In genomic region chr1:15344380-15344779, GRCh38 we compare ENCODE assay signal across 16 cellular contexts.
DNase-seq lines count a peak whose midpoint lies in the region; ATAC-seq and TF ChIP-seq lines count a peak whose summit lies in the region.
"Had no signal": no experiment of that assay in that cellular context is flagged by ENCODE, and none has a peak within 500 bp of the region (broad histone marks: within the 10 kb centered on the region; RNA-seq: fewer than 3 reads in every experiment).

No MANE protein-coding gene starts in this region.

- DNase-seq in left ventricle myocardium inferior, result no peak
- no peak for DNase-seq in left cardiac atrium
- DNase-seq in adrenal gland, result no peak
- DNase-seq in thyroid gland, result no peak
- no peak for DNase-seq in stimulated activated CD4-positive, alpha-beta T cell treated with anti-CD3 and anti-CD28 coated beads, Interleukin-2, amount 100 ng/mL, for 24 hours
- DNase-seq in stimulated activated CD4-positive, alpha-beta T cell treated with anti-CD3 and anti-CD28 coated beads, Interleukin-12 subunit alpha, Interleukin-12 subunit beta, amount 100 ng/mL, for 4 hours, result no peak
- DNase-seq: CD4-positive, alpha-beta memory T cell; DND-41; GDM1; KG1; NCI-H748 treated with DMSO at 0.1 percent for 48 hours had no signal

- TF ChIP-seq POLR2A in adrenal gland (IDR thresholded peaks at IDR 0.05) (no peak), gastroesophageal sphincter (IDR thresholded peaks at IDR 0.05) (no peak), thyroid gland (IDR thresholded peaks at IDR 0.05) (no peak)

- H3K27me3 ChIP-seq in left ventricle myocardium inferior (ENCODE audit: low read depth) (no peaks in the 10 kb centered on the region), adrenal gland (no peaks in the 10 kb centered on the region), gastroesophageal sphincter (no peaks in the 10 kb centered on the region), thyroid gland (no peaks in the 10 kb centered on the region)

- H3K36me3 ChIP-seq in left ventricle myocardium inferior (no peaks in the 10 kb centered on the region), adrenal gland (replicated peaks in 1 of 2) (no peaks in the 10 kb centered on the region), gastroesophageal sphincter (no peaks in the 10 kb centered on the region), thyroid gland (no peaks in the 10 kb centered on the region)

- no peak for ATAC-seq in left cardiac atrium
- no peak for ATAC-seq in gastroesophageal sphincter
- no peak for ATAC-seq in HG02884 (IDR thresholded peaks at IDR 0.05; ENCODE audit: unreplicated experiment)
- ATAC-seq: Panc1 had no signal

- no peak for TF ChIP-seq CTCF in left ventricle myocardium inferior (IDR thresholded peaks at IDR 0.05; ENCODE audit: borderline replicate concordance)
- peak in 1 of 6 experiments; percentile 4 for TF ChIP-seq CTCF in adrenal gland (IDR thresholded peaks at IDR 0.05)
- TF ChIP-seq CTCF in gastroesophageal sphincter (IDR thresholded peaks at IDR 0.05), result no peak
- TF ChIP-seq CTCF in thyroid gland (IDR thresholded peaks at IDR 0.05), result no peak

- intact Hi-C loops in left ventricle myocardium inferior (cut with micrococcal nuclease), result no loop called here
- intact Hi-C loops in left cardiac atrium (cut with DNase I), result no loop called here
- intact Hi-C loops in adrenal gland (cut with DNase I), result no loop called here
- intact Hi-C loops in thyroid gland (cut with DNase I), result no loop called here

- H3K9me3 ChIP-seq in left ventricle myocardium inferior (replicated peaks) (no peaks in the 10 kb centered on the region), adrenal gland (replicated peaks in 1 of 3) (no peaks in the 10 kb centered on the region), gastroesophageal sphincter (no peaks in the 10 kb centered on the region), thyroid gland (no peaks in the 10 kb centered on the region)

- H3K27ac ChIP-seq in left ventricle myocardium inferior (replicated peaks) (peak overlapping the region; percentile 64), adrenal gland (peak overlapping the region; percentile 42 to 86 (median 79)), gastroesophageal sphincter (peak overlapping the region in 3 of 4 donors; percentile 56 to 76 (median 67)), thyroid gland (peak overlapping the region; percentile 76 to 78 (median 77))
- H3K27ac ChIP-seq: GM23248, HL-60 had no signal

- TF ChIP-seq EP300 in gastroesophageal sphincter (IDR thresholded peaks at IDR 0.05), result no peak

- H3K4me1 ChIP-seq in left ventricle myocardium inferior (peaks cover 23% of the 10 kb centered on the region), adrenal gland (replicated peaks in 1 of 2) (peaks cover 18 to 20% of the 10 kb centered on the region in 2 donors), gastroesophageal sphincter (peaks cover 0 to 44% (median 0%) of the 10 kb centered on the region in 3 donors), thyroid gland (peaks cover 16 to 51% of the 10 kb centered on the region in 2 donors)

- H3K4me3 ChIP-seq in left ventricle myocardium inferior (no peak overlapping the region), adrenal gland (no peak overlapping the region), gastroesophageal sphincter (no peak overlapping the region), thyroid gland (replicated peaks in 1 of 3) (no peak overlapping the region)
- H3K4me3 ChIP-seq: GM23248 had no signal

- 96 to 100% (median 98%) methylated on average over 3 of the region's 3 CpGs for WGBS in adrenal gland, 4 donors
- 100% methylated on average over 1 to 3 of the region's 3 CpGs for WGBS in gastroesophageal sphincter (ENCODE audit: low coverage in 1 of 2), 2 donors
- WGBS in thyroid gland, 2 donors, result 90 to 98% methylated on average over 3 of the region's 3 CpGs
